In the genomic region with DNA sequence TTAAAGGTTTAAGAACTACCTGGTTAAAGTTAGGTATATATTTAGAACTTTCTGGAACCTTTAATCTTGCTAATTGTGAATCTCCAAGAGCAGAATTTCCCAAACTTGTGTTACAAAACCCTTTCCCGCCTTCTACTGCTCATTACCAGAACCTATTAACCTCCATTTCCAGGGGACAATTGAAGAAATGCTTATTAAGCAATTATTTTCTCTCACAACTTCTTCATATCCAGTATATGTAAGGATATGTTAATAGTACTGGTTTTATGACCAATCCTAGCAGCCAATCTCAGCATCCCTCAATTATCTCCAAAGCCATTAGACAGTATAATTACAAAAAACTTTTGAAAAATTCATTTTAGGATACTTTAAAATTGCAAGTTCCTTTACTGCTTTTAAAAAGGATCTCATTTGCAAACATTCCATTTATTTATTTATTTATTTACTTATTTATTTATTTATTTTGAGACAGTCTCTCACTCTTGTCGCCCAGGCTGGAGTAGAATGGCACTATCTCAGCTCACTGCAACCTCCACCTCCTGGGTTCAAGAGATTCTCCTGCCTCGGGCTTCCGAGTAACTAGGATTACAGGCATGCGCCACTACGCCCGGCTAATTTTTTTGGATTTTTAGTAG, we compare ENCODE assay signal across 27 cellular contexts. TPM values are rescaled to one million over a fixed set of nuclear protein-coding genes. Genes with fewer than 3 reads are reported as not detected.
DNase-seq lines count a peak whose midpoint lies in the region; ATAC-seq and TF ChIP-seq lines count a peak whose summit lies in the region.
"Had no signal": no experiment of that assay in that cellular context is flagged by ENCODE, and none has a peak within 500 bp of the region (broad histone marks: within the 10 kb centered on the region; RNA-seq: fewer than 3 reads in every experiment).

No MANE protein-coding gene starts in this region.

- no peaks in the 10 kb centered on the region for H3K27me3 Mint-ChIP-seq in activated T-cell treated with anti-CD3 and anti-CD28 coated beads, Interleukin-2, amount 50 U/mL, for 72 hours (ENCODE audit: low read depth)
- H3K27me3 Mint-ChIP-seq in activated T-cell treated with anti-CD3 and anti-CD28 coated beads, Interleukin-2, amount 50 U/mL, for 4 hours (ENCODE audit: low read depth) = no peaks in the 10 kb centered on the region
- H3K27me3 Mint-ChIP-seq: activated CD4-positive, alpha-beta T cell treated with anti-CD3 and anti-CD28 coated beads, Interleukin-2, amount 10 ng/mL, durations not matched to agents 7 days and 5 days; B cell; progenitor cell of endocrine pancreas; stimulated activated naive CD8-positive, alpha-beta T cell treated with anti-CD3 and anti-CD28 coated beads, Interleukin-15, Interleukin-2, amounts not matched to agents 100 ng/mL and 50 ng/mL, for 24 hours had no signal

- H3K4me3 Mint-ChIP-seq in activated T-cell treated with anti-CD3 and anti-CD28 coated beads, Interleukin-2, amount 50 U/mL, for 72 hours = peak overlapping the region in 1 of 2 donors; percentile 34
- H3K4me3 Mint-ChIP-seq in activated T-cell treated with anti-CD3 and anti-CD28 coated beads, Interleukin-2, amount 50 U/mL, for 4 hours = no peak overlapping the region
- H3K4me3 Mint-ChIP-seq: activated CD4-positive, alpha-beta T cell treated with anti-CD3 and anti-CD28 coated beads, Interleukin-2, amount 10 ng/mL, durations not matched to agents 7 days and 5 days; activated naive CD4-positive, alpha-beta T cell treated with anti-CD3 and anti-CD28 coated beads for 36 hours; B cell; neural progenitor cell; stimulated activated naive CD8-positive, alpha-beta T cell treated with anti-CD3 and anti-CD28 coated beads, Interleukin-15, Interleukin-2, amounts not matched to agents 100 ng/mL and 50 ng/mL, for 24 hours had no signal

- ATAC-seq in activated T-cell treated with anti-CD3 and anti-CD28 coated beads, Interleukin-2, amount 50 U/mL, for 72 hours (replicated peaks in 1 of 2) = no peak
- ATAC-seq in activated T-cell treated with anti-CD3 and anti-CD28 coated beads, Interleukin-2, amount 50 U/mL, for 4 hours = no peak
- ATAC-seq: lower lobe of right lung had no signal

- peak overlapping the region; percentile 16 for H3K27ac Mint-ChIP-seq in activated T-cell treated with anti-CD3 and anti-CD28 coated beads, Interleukin-2, amount 50 U/mL, for 72 hours
- H3K27ac Mint-ChIP-seq: activated CD4-positive, alpha-beta T cell treated with anti-CD3 and anti-CD28 coated beads, Interleukin-2, amount 10 ng/mL, durations not matched to agents 7 days and 5 days; activated naive CD4-positive, alpha-beta T cell treated with anti-CD3 and anti-CD28 coated beads for 36 hours; B cell; neural progenitor cell; progenitor cell of endocrine pancreas; stimulated activated naive CD8-positive, alpha-beta T cell treated with anti-CD3 and anti-CD28 coated beads, Interleukin-15, Interleukin-2, amounts not matched to agents 100 ng/mL and 50 ng/mL, for 24 hours had no signal

- H3K27ac ChIP-seq in hepatocyte = peak overlapping the region; percentile 7
- H3K27ac ChIP-seq: lower lobe of right lung, neural progenitor cell, sigmoid colon, SK-N-MC, tibial artery, WERI-Rb-1 had no signal

- no peak overlapping the region for H2AFZ ChIP-seq in hepatocyte
- H2AFZ ChIP-seq: neural progenitor cell had no signal

- 100% methylated on average over 7 of the region's 7 CpGs for WGBS in hepatocyte (ENCODE audit: low lambda C conversion rate, missing lambda C conversion rate)

- H4K20me1 ChIP-seq in hepatocyte (ENCODE audit: insufficient read depth, poor library complexity, severe bottlenecking) = peaks cover 71% of the 10 kb centered on the region

- peaks cover 5% of the 10 kb centered on the region for H3K36me3 ChIP-seq in adipocyte (ENCODE audit: control insufficient read depth, insufficient read depth, low read length, severe bottlenecking)
- no peaks in the 10 kb centered on the region for H3K36me3 ChIP-seq in hepatocyte (replicated peaks; ENCODE audit: insufficient read depth, low read depth)
- H3K36me3 ChIP-seq: lower lobe of right lung, neural progenitor cell, sigmoid colon, tibial artery had no signal

- H3K9me3 ChIP-seq in adipocyte (ENCODE audit: control insufficient read depth, low read length) = no peaks in the 10 kb centered on the region
- no peaks in the 10 kb centered on the region for H3K9me3 ChIP-seq in hepatocyte (ENCODE audit: low read depth)
- H3K9me3 ChIP-seq: lower lobe of right lung, MG63, mucosa of descending colon, sigmoid colon, tibial artery had no signal

- no peaks in the 10 kb centered on the region for H3K9me3 Mint-ChIP-seq in activated T-cell treated with anti-CD3 and anti-CD28 coated beads, Interleukin-2, amount 50 U/mL, for 72 hours
- H3K9me3 Mint-ChIP-seq in activated T-cell treated with anti-CD3 and anti-CD28 coated beads, Interleukin-2, amount 50 U/mL, for 4 hours = no peaks in the 10 kb centered on the region
- H3K9me3 Mint-ChIP-seq: activated CD4-positive, alpha-beta T cell treated with anti-CD3 and anti-CD28 coated beads, Interleukin-2, amount 10 ng/mL, durations not matched to agents 7 days and 5 days; activated naive CD4-positive, alpha-beta T cell treated with anti-CD3 and anti-CD28 coated beads for 36 hours; neural progenitor cell; stimulated activated naive CD8-positive, alpha-beta T cell treated with anti-CD3 and anti-CD28 coated beads, Interleukin-15, Interleukin-2, amounts not matched to agents 100 ng/mL and 50 ng/mL, for 24 hours had no signal

- H3K4me1 ChIP-seq in adipocyte (ENCODE audit: control insufficient read depth, insufficient read depth, low read length) (peaks cover 52% of the 10 kb centered on the region), hepatocyte (ENCODE audit: insufficient read depth) (peaks cover 22% of the 10 kb centered on the region)

- H3K36me3 Mint-ChIP-seq in activated T-cell treated with anti-CD3 and anti-CD28 coated beads, Interleukin-2, amount 50 U/mL, for 72 hours (ENCODE audit: insufficient read depth in 2 of 2) = peaks cover 0 to 4% of the 10 kb centered on the region in 2 donors
- H3K36me3 Mint-ChIP-seq in activated T-cell treated with anti-CD3 and anti-CD28 coated beads, Interleukin-2, amount 50 U/mL, for 4 hours (ENCODE audit: insufficient read depth) = peaks cover 12% of the 10 kb centered on the region

- peak overlapping the region; percentile 97 for H3K4me3 ChIP-seq in adipocyte (ENCODE audit: low read length)
- no peak overlapping the region for H3K4me3 ChIP-seq in hepatocyte
- H3K4me3 ChIP-seq: lower lobe of right lung, MG63, mucosa of descending colon, neural progenitor cell, sigmoid colon, SK-N-MC, tibial artery had no signal

- DNase-seq in activated T-cell treated with anti-CD3 and anti-CD28 coated beads, Interleukin-2, amount 50 U/mL, for 72 hours = no peak
- DNase-seq in activated T-cell treated with anti-CD3 and anti-CD28 coated beads, Interleukin-2, amount 50 U/mL, for 4 hours = no peak
- DNase-seq in adipocyte (ENCODE audit: low read depth) (no peak), hepatocyte (ENCODE audit: low spot score) (no peak), H4 (ENCODE audit: low spot score) (no peak), GDM1 (lab: John Stamatoyannopoulos, UW) (no peak), NCI-H446 (lab: John Stamatoyannopoulos, UW) (no peak), C1 segment of cervical spinal cord (lab: John Stamatoyannopoulos, UW) (no peak)
- DNase-seq: 8988T; activated CD4-positive, alpha-beta T cell treated with anti-CD3 and anti-CD28 coated beads, Interleukin-2, amount 10 ng/mL, durations not matched to agents 7 days and 5 days; activated naive CD4-positive, alpha-beta T cell treated with anti-CD3 and anti-CD28 coated beads for 36 hours; caudate nucleus; dermis blood vessel endothelial cell; lower lobe of right lung; MG63; mucosa of descending colon; NCI-H1436; NCI-H510A; sigmoid colon; stimulated activated CD4-positive, alpha-beta T cell treated with anti-CD3 and anti-CD28 coated beads, Interleukin-15, amount 100 ng/mL, for 24 hours; tibial artery; WERI-Rb-1 had no signal

- H3K4me2 ChIP-seq in hepatocyte = peak overlapping the region; percentile 88
- H3K4me2 ChIP-seq: neural progenitor cell had no signal

- peak overlapping the region; percentile 76 for H3K9ac ChIP-seq in adipocyte (ENCODE audit: low read length)
- H3K9ac ChIP-seq: neural progenitor cell had no signal

- peaks cover 87% of the 10 kb centered on the region for H3K79me2 ChIP-seq in hepatocyte

- no peaks in the 10 kb centered on the region for H3K27me3 ChIP-seq in adipocyte (replicated peaks; ENCODE audit: control insufficient read depth, insufficient read depth, low read length)
- H3K27me3 ChIP-seq in hepatocyte = no peaks in the 10 kb centered on the region
- H3K27me3 ChIP-seq: MG63, neural progenitor cell, sigmoid colon, tibial artery had no signal

- peaks cover 66% of the 10 kb centered on the region for H3K4me1 Mint-ChIP-seq in activated T-cell treated with anti-CD3 and anti-CD28 coated beads, Interleukin-2, amount 50 U/mL, for 72 hours (ENCODE audit: low read depth)
- peaks cover 57% of the 10 kb centered on the region for H3K4me1 Mint-ChIP-seq in activated T-cell treated with anti-CD3 and anti-CD28 coated beads, Interleukin-2, amount 50 U/mL, for 4 hours (ENCODE audit: low read depth)

- no peak for TF ChIP-seq CTCF in hepatocyte (IDR thresholded peaks at IDR 0.05; ENCODE audit: poor library complexity)

- no peaks in the 10 kb centered on the region for H3K9me2 ChIP-seq in hepatocyte (replicated peaks; ENCODE audit: insufficient read depth)

RNA-seq across cellular contexts. Expression of a gene that starts 3.7 kb away (rescaled TPM):
- 10 to 100 TPM; 46.3 to 55.1 TPM for total RNA-seq in activated T-cell treated with anti-CD3 and anti-CD28 coated beads, Interleukin-2, amount 50 U/mL, for 72 hours
- total RNA-seq in activated T-cell treated with anti-CD3 and anti-CD28 coated beads, Interleukin-2, amount 50 U/mL, for 4 hours = 10 to 100 TPM; 40.7 to 44.5 (median 41.3) TPM
- 75.4 and 80.0 TPM in 2 replicates for total RNA-seq in hepatocyte
- 58.2 and 62.7 TPM in 2 replicates for polyA plus RNA-seq in hepatocyte
- 15.4 and 19.2 TPM in 2 replicates for total RNA-seq in H4 (2014; rRNA removed; shearing (Covaris generic))

RNA-seq across cellular contexts. Expression of a gene that starts 53.9 kb away (rescaled TPM):
- 10 to 100 TPM; 40.0 to 61.2 TPM for total RNA-seq in activated T-cell treated with anti-CD3 and anti-CD28 coated beads, Interleukin-2, amount 50 U/mL, for 72 hours
- total RNA-seq in activated T-cell treated with anti-CD3 and anti-CD28 coated beads, Interleukin-2, amount 50 U/mL, for 4 hours = 10 to 100 TPM; 23.8 to 26.4 (median 25.4) TPM
- total RNA-seq in hepatocyte = 38.2 and 50.6 TPM in 2 replicates
- 78.2 and 79.1 TPM in 2 replicates for polyA plus RNA-seq in hepatocyte
- 42.6 and 56.4 TPM in 2 replicates for total RNA-seq in H4 (2014; rRNA removed; shearing (Covaris generic))
